In the genomic region with DNA sequence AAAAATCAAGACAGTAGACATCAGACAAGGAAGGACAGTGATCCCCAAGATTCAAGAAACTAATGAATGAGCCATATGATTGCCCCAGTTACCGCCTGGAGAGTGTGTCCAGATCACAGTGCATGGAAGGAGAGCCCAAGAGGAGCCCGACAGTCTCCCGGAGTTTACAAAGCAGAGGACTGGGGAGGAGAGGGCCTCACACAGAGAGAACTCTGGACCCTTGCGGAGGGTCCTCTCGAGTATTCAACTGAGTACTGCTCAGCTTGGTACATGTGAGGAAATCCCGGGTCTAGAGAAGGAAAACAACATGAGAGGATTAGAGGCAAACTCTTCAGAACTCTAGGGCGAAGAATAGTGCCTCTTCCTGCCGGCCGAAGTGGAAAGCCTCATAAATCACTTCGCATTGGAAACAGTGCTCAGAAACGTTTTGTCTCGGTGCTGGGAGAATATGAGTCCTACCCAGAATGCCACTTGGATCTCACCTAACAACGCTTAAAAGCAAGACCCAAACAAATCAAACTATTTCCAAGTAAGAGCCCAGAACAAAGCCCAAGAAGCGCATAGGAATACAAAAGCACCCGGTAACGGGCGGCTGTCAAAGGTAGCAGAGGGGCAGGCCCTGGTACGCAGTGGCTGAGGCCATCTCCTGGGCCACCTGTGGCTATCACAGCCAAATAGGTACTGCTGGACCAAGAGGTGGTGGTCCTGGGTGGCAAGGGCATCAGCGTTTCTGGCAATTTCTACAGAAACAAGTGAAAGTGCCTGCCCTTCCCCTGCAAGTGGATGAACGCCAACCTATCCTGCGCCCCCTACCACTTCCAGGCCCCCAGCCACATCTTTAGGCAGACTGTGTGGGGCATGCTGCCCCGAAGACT, we compare ENCODE assay signal across 24 cellular contexts. TPM values are rescaled to one million over a fixed set of nuclear protein-coding genes. Genes with fewer than 3 reads are reported as not detected.
DNase-seq lines count a peak whose midpoint lies in the region; ATAC-seq, FAIRE-seq and TF ChIP-seq lines count a peak whose summit lies in the region.
"Had no signal": no experiment of that assay in that cellular context is flagged by ENCODE, and none has a peak within 500 bp of the region (broad histone marks: within the 10 kb centered on the region; RNA-seq: fewer than 3 reads in every experiment).

No MANE protein-coding gene starts in this region.

- peaks cover 5% of the 10 kb centered on the region for H3K9me3 ChIP-seq in HepG2 (ENCODE audit: low read length)
- H3K9me3 ChIP-seq in right lobe of liver: no peaks in the 10 kb centered on the region
- H3K9me3 ChIP-seq in lower lobe of right lung: no peaks in the 10 kb centered on the region
- H3K9me3 ChIP-seq in SJCRH30 (replicated peaks): 0 out of 2 replicates have a peak, but pooled peaks cover 3% of the 10 kb centered on the region
- H3K9me3 ChIP-seq: pancreas had no signal

- H3K27me3 ChIP-seq in HepG2 (ENCODE audit: control insufficient read depth in 1 of 2, insufficient read depth in 2 of 2, low read length in 2 of 2) (no peaks in the 10 kb centered on the region), right lobe of liver (no peaks in the 10 kb centered on the region), lower lobe of right lung (ENCODE audit: low read depth) (no peaks in the 10 kb centered on the region), SJCRH30 (no peaks in the 10 kb centered on the region)
- H3K27me3 ChIP-seq: left lung, pancreas had no signal

- H4K20me1 ChIP-seq in HepG2 (ENCODE audit: insufficient read depth, low read length): no peaks in the 10 kb centered on the region

- H3K4me3 ChIP-seq in HepG2 (replicated peaks in 1 of 3; ENCODE audit: insufficient read depth in 1 of 3, low read depth in 2 of 3, low read length in 3 of 3) (peak overlapping the region in 1 of 3 experiments; percentile 47; a peak in 2 of 6 replicates), right lobe of liver (no peak overlapping the region), lower lobe of right lung (no peak overlapping the region), SJCRH30 (no peak overlapping the region)
- H3K4me3 ChIP-seq: GM23248, left lung, pancreas, stomach, tibial nerve had no signal

- H3K36me3 ChIP-seq in HepG2 (replicated peaks in 1 of 2; ENCODE audit: control insufficient read depth in 1 of 2, insufficient read depth in 2 of 2, low read length in 2 of 2) (0 out of 5 replicates have a peak, but pooled peaks cover 0 to 3% of the 10 kb centered on the region in 2 experiments), right lobe of liver (no peaks in the 10 kb centered on the region), lower lobe of right lung (peaks cover 9% of the 10 kb centered on the region), SJCRH30 (no peaks in the 10 kb centered on the region)
- H3K36me3 ChIP-seq: pancreas had no signal

- TF ChIP-seq EP300 in HepG2 (IDR thresholded peaks at IDR 0.05; ENCODE audit: low read depth in 2 of 2, low read length in 2 of 2): no peak
- no peak for TF ChIP-seq EP300 in HepG2 (CRISPR knock-in tag; IDR thresholded peaks at IDR 0.05; ENCODE audit: borderline replicate concordance)

- ATAC-seq in HepG2 (peak; percentile 82), right lobe of liver (no peak), lower lobe of right lung (no peak)
- ATAC-seq: left lung; naive thymus-derived CD8-positive, alpha-beta T cell; Panc1; pancreas had no signal

- H3K27ac ChIP-seq in HepG2 (ENCODE audit: extremely low read length, insufficient read depth, low read length) (no peak overlapping the region), right lobe of liver (no peak overlapping the region), lower lobe of right lung (no peak overlapping the region), SJCRH30 (no peak overlapping the region)
- H3K27ac ChIP-seq: GM23248, left lung, pancreas, stomach, tibial nerve had no signal

- intact Hi-C loops in HepG2 (cut with micrococcal nuclease; ENCODE audit: unreplicated experiment) (no loop called here), right lobe of liver (cut with DNase I) (no loop called here), lower lobe of right lung (cut with DNase I) (no loop called here)

- 16% methylated on average over 15 of the region's 22 CpGs for WGBS in HepG2 (ENCODE audit: low lambda C conversion rate)
- WGBS in right lobe of liver (ENCODE audit: insufficient coverage, low coverage, low lambda C conversion rate, missing lambda C conversion rate): 57% methylated on average over 13 of the region's 22 CpGs

- DNase-seq in NCI-H510A treated with DMSO at 0.1 percent for 48 hours (lab: John Stamatoyannopoulos, UW): peak; percentile 71
- no peak for DNase-seq in NCI-H510A (lab: John Stamatoyannopoulos, UW)
- peak; percentile 27 for DNase-seq in HepG2 (ENCODE audit: low spot score)
- no peak for DNase-seq in right lobe of liver
- peak; percentile 30 for DNase-seq in lower lobe of right lung
- no peak for DNase-seq in NCI-H69 (lab: John Stamatoyannopoulos, UW)
- no peak for DNase-seq in NCI-H1417 treated with DMSO at 0.1 percent for 48 hours (lab: John Stamatoyannopoulos, UW)
- no peak for DNase-seq in SJCRH30
- DNase-seq: activated CD4-positive, CD25-positive, alpha-beta regulatory T cell treated with anti-CD3 and anti-CD28 coated beads, Interleukin-2, amount 50 U/mL, for 72 hours; DMS53; effector CD4-positive, alpha-beta T cell; foreskin fibroblast; GM23248; IMR-90; left lung; midbrain; naive thymus-derived CD8-positive, alpha-beta T cell; NCI-H1092 treated with DMSO at 0.1 percent for 48 hours; NCI-H2081 treated with DMSO at 0.1 percent for 48 hours; NCI-H524 treated with DMSO at 0.1 percent for 48 hours; pancreas; stomach had no signal

- no TSS peak for BruUV-seq in HepG2 (replicated peaks; lab: Mats Ljungman, UMichigan)

- peak overlapping the region; percentile 76 for H3K4me2 ChIP-seq in HepG2 (ENCODE audit: low read depth, low read length)

- peak overlapping the region; percentile 58 for H2AFZ ChIP-seq in HepG2 (ENCODE audit: low read length)
- H2AFZ ChIP-seq: GM23248 had no signal

- TF ChIP-seq RAD21 in HepG2 (CRISPR knock-in tag; IDR thresholded peaks at IDR 0.05): no peak

- H3K4me1 ChIP-seq in HepG2 (ENCODE audit: insufficient read depth, low read length): peaks cover 32% of the 10 kb centered on the region
- H3K4me1 ChIP-seq in right lobe of liver: no peaks in the 10 kb centered on the region
- H3K4me1 ChIP-seq in lower lobe of right lung: peaks cover 28% of the 10 kb centered on the region
- peaks cover 27% of the 10 kb centered on the region for H3K4me1 ChIP-seq in SJCRH30

- in situ Hi-C loops in HepG2 (cut with HindIII; ENCODE audit: extremely low pct_ligation_motif_present, low pct_unique_long_range_greater_than_20kb): no loop called here

- CTCF ChIA-PET in HepG2 (lab: Yijun Ruan, JAX; ENCODE audit: low intra/inter-chr PET ratio, low total read pairs): no interaction called here

- POLR2A ChIA-PET in HepG2 (lab: Yijun Ruan, JAX): no interaction called here

- H3K9ac ChIP-seq in HepG2 (ENCODE audit: insufficient read depth, low read depth, low read length): no peak overlapping the region
- H3K9ac ChIP-seq: GM23248 had no signal

- no peak for TF ChIP-seq CTCF in HepG2 (CRISPR knock-in tag; IDR thresholded peaks at IDR 0.05)
- no peak for TF ChIP-seq CTCF in right lobe of liver (IDR thresholded peaks at IDR 0.05)
- no peak for TF ChIP-seq CTCF in lower lobe of right lung (IDR thresholded peaks at IDR 0.05)

- peak; percentile 34 for FAIRE-seq in HepG2 (lab: Jason Lieb, UNC)
- FAIRE-seq: pancreas had no signal

- no peaks in the 10 kb centered on the region for H3K79me2 ChIP-seq in HepG2 (ENCODE audit: insufficient read depth, low read length)

- TF ChIP-seq POLR2A in HepG2 (IDR thresholded peaks at IDR 0.05; ENCODE audit: insufficient read depth in 1 of 2, low read depth in 2 of 2, low read length in 2 of 2) (no peak), right lobe of liver (IDR thresholded peaks at IDR 0.05) (no peak)

RNA-seq across cellular contexts. Expression of a gene that starts 36.0 kb away (rescaled TPM):
- total RNA-seq in HepG2 (2016; rRNA removed; fragmentation: Illumina TruSeq; extraction: Trizol) (0.14 and 0.18 TPM in 2 replicates), right lobe of liver (1 to 10 TPM in 4 of 6 experiments, under 1 TPM in 2; 0.92 to 2.4 (median 1.6) TPM), lower lobe of right lung (18.3 TPM)
- total RNA-seq in HepG2 (2016; cell fraction: cytosol; rRNA removed; fragmentation: Illumina TruSeq; extraction: Trizol; ENCODE audit: low read depth): not detected in 2 replicates
- total RNA-seq in HepG2 (2016; cell fraction: insoluble cytoplasmic fraction; rRNA removed; fragmentation: Illumina TruSeq; extraction: Trizol): 0.15 and 0.26 TPM in 2 replicates
- 0.15 TPM in 1 of 2 replicates, not detected in the other for total RNA-seq in HepG2 (2016; cell fraction: membrane; rRNA removed; fragmentation: Illumina TruSeq; extraction: Trizol)
- total RNA-seq in HepG2 (2016; cell fraction: nucleus; rRNA removed; fragmentation: Illumina TruSeq; extraction: Trizol): 0.50 and 0.68 TPM in 2 replicates
- 0.51 and 0.62 TPM in 2 replicates for polyA plus RNA-seq in HepG2 (2011; rRNA removed)
- polyA plus RNA-seq in HepG2 (2011; cell fraction: cytosol; rRNA removed): 0.37 and 0.43 TPM in 2 replicates
- polyA plus RNA-seq in HepG2 (2011; cell fraction: nucleus; rRNA removed): 0.63 and 0.69 TPM in 2 replicates
- polyA plus RNA-seq in HepG2 (2012): 0.25 and 0.30 TPM in 2 replicates
- 0.03 and 0.11 TPM in 2 replicates for polyA plus RNA-seq in HepG2 (2016; cell fraction: cytosol; fragmentation: Illumina TruSeq; extraction: Trizol; ENCODE audit: low read depth)
- 0.12 and 0.21 TPM in 2 replicates for polyA plus RNA-seq in HepG2 (2016; cell fraction: insoluble cytoplasmic fraction; fragmentation: Illumina TruSeq; extraction: Trizol; ENCODE audit: low read depth)
- 0.07 and 0.10 TPM in 2 replicates for polyA plus RNA-seq in HepG2 (2016; cell fraction: membrane; fragmentation: Illumina TruSeq; extraction: Trizol; ENCODE audit: low read depth)
- 0.11 and 0.22 TPM in 2 replicates for polyA plus RNA-seq in HepG2 (2016; cell fraction: nucleus; fragmentation: Illumina TruSeq; extraction: Trizol; ENCODE audit: insufficient read depth, low read depth)
- 0.62 and 23.9 TPM in 2 replicates for polyA minus RNA-seq in HepG2 (2011; rRNA and poly(A)+ RNA removed; ENCODE audit: low replicate concordance)
- 0.26 and 0.49 TPM in 2 replicates for polyA minus RNA-seq in HepG2 (2011; cell fraction: cytosol; rRNA and poly(A)+ RNA removed)
- polyA minus RNA-seq in HepG2 (2011; cell fraction: nucleus; rRNA and poly(A)+ RNA removed): 0.12 and 0.13 TPM in 2 replicates
- total RNA-seq in SJCRH30 (2014; rRNA removed; shearing (Covaris generic)): 2.2 and 2.4 TPM in 2 replicates

RNA-seq across cellular contexts. Expression of a gene that starts 49.2 kb away (rescaled TPM):
- 0.66 and 1.2 TPM in 2 replicates for total RNA-seq in HepG2 (2016; rRNA removed; fragmentation: Illumina TruSeq; extraction: Trizol)
- total RNA-seq in HepG2 (2016; cell fraction: cytosol; rRNA removed; fragmentation: Illumina TruSeq; extraction: Trizol; ENCODE audit: low read depth): 1.1 TPM in 2 replicates
- total RNA-seq in HepG2 (2016; cell fraction: insoluble cytoplasmic fraction; rRNA removed; fragmentation: Illumina TruSeq; extraction: Trizol): 0.85 and 1.0 TPM in 2 replicates
- total RNA-seq in HepG2 (2016; cell fraction: membrane; rRNA removed; fragmentation: Illumina TruSeq; extraction: Trizol): 1.7 TPM in 2 replicates
- total RNA-seq in HepG2 (2016; cell fraction: nucleus; rRNA removed; fragmentation: Illumina TruSeq; extraction: Trizol): 0.28 and 1.4 TPM in 2 replicates
- polyA plus RNA-seq in HepG2 (2011; rRNA removed): 0.33 and 0.67 TPM in 2 replicates
- polyA plus RNA-seq in HepG2 (2011; cell fraction: cytosol; rRNA removed): 0.47 and 1.0 TPM in 2 replicates
- 0.66 and 0.87 TPM in 2 replicates for polyA plus RNA-seq in HepG2 (2011; cell fraction: nucleus; rRNA removed)
- polyA plus RNA-seq in HepG2 (2012): 0.69 and 0.78 TPM in 2 replicates
- 1.2 and 1.6 TPM in 2 replicates for polyA plus RNA-seq in HepG2 (2016; cell fraction: cytosol; fragmentation: Illumina TruSeq; extraction: Trizol; ENCODE audit: low read depth)
- 0.74 and 0.82 TPM in 2 replicates for polyA plus RNA-seq in HepG2 (2016; cell fraction: insoluble cytoplasmic fraction; fragmentation: Illumina TruSeq; extraction: Trizol; ENCODE audit: low read depth)
- 1.7 TPM in 2 replicates for polyA plus RNA-seq in HepG2 (2016; cell fraction: membrane; fragmentation: Illumina TruSeq; extraction: Trizol; ENCODE audit: low read depth)
- polyA plus RNA-seq in HepG2 (2016; cell fraction: nucleus; fragmentation: Illumina TruSeq; extraction: Trizol; ENCODE audit: insufficient read depth, low read depth): 0.56 and 0.57 TPM in 2 replicates
- 0.16 and 1.9 TPM in 2 replicates for polyA minus RNA-seq in HepG2 (2011; rRNA and poly(A)+ RNA removed; ENCODE audit: low replicate concordance)
- polyA minus RNA-seq in HepG2 (2011; cell fraction: cytosol; rRNA and poly(A)+ RNA removed): 0.70 and 0.79 TPM in 2 replicates
- 0.52 and 1.1 TPM in 2 replicates for polyA minus RNA-seq in HepG2 (2011; cell fraction: nucleus; rRNA and poly(A)+ RNA removed)
- under 1 TPM in 5 of 6 experiments, not detected in 1; 0.11 to 0.43 (median 0.22) TPM for total RNA-seq in right lobe of liver
- 1.7 TPM for total RNA-seq in lower lobe of right lung
- total RNA-seq in SJCRH30 (2014; rRNA removed; shearing (Covaris generic)): 1.8 TPM in 2 replicates

Comparison
In these comparisons a context has a peak if more than half of its experiments do, and no peak if none do; other contexts are left out.
1. DNase-seq: peak in NCI-H510A treated with DMSO at 0.1 percent for 48 hours (single experiment), HepG2 (single experiment) and lower lobe of right lung (single experiment); none in NCI-H510A (single experiment), right lobe of liver (0 of 3), NCI-H69 (single experiment), NCI-H1417 treated with DMSO at 0.1 percent for 48 hours (single experiment) and SJCRH30 (0 of 2).